ENCODE assay signal across 17 cellular contexts in the genomic region with DNA sequence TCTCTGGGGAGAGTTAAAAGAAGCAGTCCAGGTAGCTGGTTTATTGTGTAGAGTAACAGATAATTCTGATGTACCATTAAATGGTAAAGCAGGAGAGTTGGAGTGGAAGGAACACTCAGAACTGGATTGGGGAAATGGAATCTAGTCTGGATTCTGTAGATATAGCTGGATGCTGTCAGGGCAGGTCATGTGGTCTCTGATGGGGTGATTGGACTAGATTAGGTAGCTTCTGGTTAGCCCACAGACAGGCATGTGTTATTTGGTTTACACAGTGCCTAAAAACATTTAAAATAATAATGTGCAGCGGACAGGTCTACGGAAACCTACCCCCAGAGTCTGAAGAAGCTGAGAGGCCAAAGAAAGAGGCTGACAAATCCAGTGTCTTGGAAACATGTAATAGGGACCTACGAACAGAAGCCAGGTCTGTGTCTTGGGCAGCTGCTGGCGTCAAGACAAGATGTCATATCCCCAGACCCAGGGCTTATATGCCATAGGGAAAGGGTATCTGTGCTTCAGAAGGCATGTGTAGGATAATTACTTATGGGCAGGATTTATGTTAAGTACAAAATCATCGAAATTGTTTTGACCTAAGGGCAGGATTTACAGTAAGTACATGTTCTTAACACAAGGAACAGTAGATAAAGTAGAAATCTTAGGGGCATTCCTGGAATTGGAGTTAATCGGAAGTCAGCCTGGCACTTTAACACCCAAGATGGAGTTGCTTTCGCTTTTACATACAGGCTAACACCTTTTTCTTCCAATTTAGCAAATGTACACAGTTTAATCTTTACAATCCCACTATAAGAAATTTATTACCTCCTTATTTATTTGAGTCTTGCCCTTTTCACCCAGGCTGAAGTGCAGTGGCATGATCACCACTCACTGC. TPM values are rescaled to one million over a fixed set of nuclear protein-coding genes. Genes with fewer than 3 reads are reported as not detected.
DNase-seq lines count a peak whose midpoint lies in the region; ATAC-seq, FAIRE-seq and TF ChIP-seq lines count a peak whose summit lies in the region.
"Had no signal": no experiment of that assay in that cellular context is flagged by ENCODE, and none has a peak within 500 bp of the region (broad histone marks: within the 10 kb centered on the region; RNA-seq: fewer than 3 reads in every experiment).

No MANE protein-coding gene starts in this region.

- intact Hi-C loops in natural killer cell (cut with micrococcal nuclease) (no loop called here), tibial artery (cut with DNase I; ENCODE audit: low total_unique reads) (no loop called here)

- peaks cover 62 to 87% (median 86%) of the 10 kb centered on the region in 3 donors for H3K4me1 Mint-ChIP-seq in CD8-positive, alpha-beta memory T cell
- H3K4me1 Mint-ChIP-seq in astrocyte (ENCODE audit: low read depth, unreplicated experiment) (peaks cover 17% of the 10 kb centered on the region), natural killer cell (peaks cover 51 to 67% of the 10 kb centered on the region in 2 donors)
- H3K4me1 Mint-ChIP-seq in T-helper 2 cell treated with Interferon-gamma antibody and Interleukin-4, amounts not matched to agents 5 μg/mL and 100 μg/mL, for 36 hours (ENCODE audit: low read depth), result peaks cover 37% of the 10 kb centered on the region

- peak; percentile 56 to 62 (median 60) for ATAC-seq in natural killer cell

- no peak overlapping the region for H3K9ac ChIP-seq in astrocyte (ENCODE audit: low read length)

- no peak overlapping the region for H2AFZ ChIP-seq in astrocyte (ENCODE audit: low read depth, low read length)

- FAIRE-seq in astrocyte (lab: Jason Lieb, UNC), result no peak

- DNase-seq in CD8-positive, alpha-beta memory T cell, result no peak
- peak; percentile 87 for DNase-seq in OCI-M1 (lab: John Stamatoyannopoulos, UW)
- DNase-seq in astrocyte (ENCODE audit: low read depth), result no peak
- DNase-seq in natural killer cell, result no peak
- DNase-seq in hypothalamus (lab: John Stamatoyannopoulos, UW), result no peak
- DNase-seq in T-helper 2 cell treated with Interferon-gamma antibody and Interleukin-4, amounts not matched to agents 5 μg/mL and 100 μg/mL, for 36 hours (ENCODE audit: low spot score), result no peak
- no peak for DNase-seq in tibial artery
- no peak for DNase-seq in HK-2 (ENCODE audit: unreplicated experiment)
- DNase-seq: amniotic stem cell; effector CD4-positive, alpha-beta T cell; head of caudate nucleus; NCI-H1092; NCI-H526 treated with DMSO at 0.1 percent for 48 hours had no signal

- H3K4me3 ChIP-seq in CD8-positive, alpha-beta memory T cell (ENCODE audit: low read length), result peak overlapping the region; percentile 14
- H3K4me3 ChIP-seq in astrocyte (ENCODE audit: insufficient read depth, low read depth, low read length) (no peak overlapping the region), tibial artery (no peak overlapping the region)
- H3K4me3 ChIP-seq: SJSA1, suprapubic skin had no signal

- peak overlapping the region in 6 of 7 donors; percentile 14 to 84 (median 46) for H3K4me3 Mint-ChIP-seq in CD8-positive, alpha-beta memory T cell
- peak overlapping the region; percentile 64 for H3K4me3 Mint-ChIP-seq in astrocyte (ENCODE audit: unreplicated experiment)
- H3K4me3 Mint-ChIP-seq in natural killer cell, result peak overlapping the region; percentile 21
- H3K4me3 Mint-ChIP-seq in T-helper 2 cell treated with Interferon-gamma antibody and Interleukin-4, amounts not matched to agents 5 μg/mL and 100 μg/mL, for 36 hours, result no peak overlapping the region

- no peaks in the 10 kb centered on the region for H3K9me3 ChIP-seq in CD8-positive, alpha-beta memory T cell (ENCODE audit: low read length)
- no peaks in the 10 kb centered on the region for H3K9me3 ChIP-seq in astrocyte (ENCODE audit: insufficient read depth, low read depth, low read length)
- H3K9me3 ChIP-seq in tibial artery, result no peaks in the 10 kb centered on the region
- H3K9me3 ChIP-seq: SJSA1, suprapubic skin had no signal

- H3K4me2 ChIP-seq in astrocyte (ENCODE audit: low read length), result no peak overlapping the region

- no peaks in the 10 kb centered on the region for H3K27me3 Mint-ChIP-seq in CD8-positive, alpha-beta memory T cell
- no peaks in the 10 kb centered on the region for H3K27me3 Mint-ChIP-seq in astrocyte (ENCODE audit: low read depth, unreplicated experiment)
- no peaks in the 10 kb centered on the region for H3K27me3 Mint-ChIP-seq in natural killer cell (ENCODE audit: low read depth in 2 of 2)
- no peaks in the 10 kb centered on the region for H3K27me3 Mint-ChIP-seq in T-helper 2 cell treated with Interferon-gamma antibody and Interleukin-4, amounts not matched to agents 5 μg/mL and 100 μg/mL, for 36 hours (ENCODE audit: low read depth)

- POLR2A ChIA-PET in CD8-positive, alpha-beta memory T cell (lab: Charles Lee), result no interaction called here

- H3K27me3 ChIP-seq in CD8-positive, alpha-beta memory T cell (ENCODE audit: insufficient read depth, low read length, poor library complexity, severe bottlenecking), result no peaks in the 10 kb centered on the region
- no peaks in the 10 kb centered on the region for H3K27me3 ChIP-seq in astrocyte (ENCODE audit: insufficient read depth, low read length)
- no peaks in the 10 kb centered on the region for H3K27me3 ChIP-seq in tibial artery
- H3K27me3 ChIP-seq: SJSA1, suprapubic skin had no signal

- H4K20me1 ChIP-seq in astrocyte (ENCODE audit: insufficient read depth, low read length), result peaks cover 89% of the 10 kb centered on the region

- H3K27ac ChIP-seq in CD8-positive, alpha-beta memory T cell (ENCODE audit: low read depth, low read length), result no peak overlapping the region
- H3K27ac ChIP-seq in astrocyte (ENCODE audit: low read depth, low read length), result no peak overlapping the region
- H3K27ac ChIP-seq in tibial artery, result no peak overlapping the region
- H3K27ac ChIP-seq: SJSA1, suprapubic skin had no signal

- peaks cover under 1% of the 10 kb centered on the region for H3K36me3 ChIP-seq in CD8-positive, alpha-beta memory T cell (ENCODE audit: insufficient read depth, low read length)
- H3K36me3 ChIP-seq in astrocyte (ENCODE audit: insufficient read depth, low read length) (no peaks in the 10 kb centered on the region), tibial artery (no peaks in the 10 kb centered on the region)

- H3K9me3 Mint-ChIP-seq in CD8-positive, alpha-beta memory T cell, result no peaks in the 10 kb centered on the region
- H3K9me3 Mint-ChIP-seq in astrocyte (ENCODE audit: unreplicated experiment) (no peaks in the 10 kb centered on the region), natural killer cell (peaks cover 0 to 3% of the 10 kb centered on the region in 2 donors)
- no peaks in the 10 kb centered on the region for H3K9me3 Mint-ChIP-seq in T-helper 2 cell treated with Interferon-gamma antibody and Interleukin-4, amounts not matched to agents 5 μg/mL and 100 μg/mL, for 36 hours

- TF ChIP-seq CTCF in astrocyte (IDR thresholded peaks at IDR 0.05; ENCODE audit: insufficient read depth, low read depth, low read length) (no peak), natural killer cell (IDR thresholded peaks at IDR 0.05) (no peak), tibial artery (IDR thresholded peaks at IDR 0.05) (no peak)

- peaks cover 98% of the 10 kb centered on the region for H3K79me2 ChIP-seq in astrocyte (ENCODE audit: insufficient read depth, low read length)

- CTCF ChIA-PET in CD8-positive, alpha-beta memory T cell (lab: Charles Lee), result interaction anchor here (0.6 to 1.3 kb wide), 4 partner anchors 21 to 531 kb away, joined by 3 to 4 read pairs (median 3); partner anchors contain the start of gene COL1A1

- peak overlapping the region; percentile 8 to 93 (median 64) for H3K27ac Mint-ChIP-seq in CD8-positive, alpha-beta memory T cell
- H3K27ac Mint-ChIP-seq in astrocyte (ENCODE audit: unreplicated experiment) (peak overlapping the region; percentile 9), natural killer cell (peak overlapping the region; percentile 78 to 83)
- H3K27ac Mint-ChIP-seq in T-helper 2 cell treated with Interferon-gamma antibody and Interleukin-4, amounts not matched to agents 5 μg/mL and 100 μg/mL, for 36 hours, result no peak overlapping the region

- peaks cover 0 to 20% (median 1%) of the 10 kb centered on the region in 3 donors for H3K36me3 Mint-ChIP-seq in CD8-positive, alpha-beta memory T cell
- H3K36me3 Mint-ChIP-seq in astrocyte (ENCODE audit: low read depth, unreplicated experiment) (no peaks in the 10 kb centered on the region), natural killer cell (no peaks in the 10 kb centered on the region)
- peaks cover 15% of the 10 kb centered on the region for H3K36me3 Mint-ChIP-seq in T-helper 2 cell treated with Interferon-gamma antibody and Interleukin-4, amounts not matched to agents 5 μg/mL and 100 μg/mL, for 36 hours (ENCODE audit: low read depth)

- peaks cover 62% of the 10 kb centered on the region for H3K4me1 ChIP-seq in CD8-positive, alpha-beta memory T cell (ENCODE audit: insufficient read depth, low read length)
- no peaks in the 10 kb centered on the region for H3K4me1 ChIP-seq in astrocyte (ENCODE audit: insufficient read depth, low read length)
- H3K4me1 ChIP-seq in tibial artery, result peaks cover 0 to 93% (median 46%) of the 10 kb centered on the region in 4 donors

RNA-seq across cellular contexts. Expression of gene LUC7L3, which starts 12.4 kb away (rescaled TPM):
- total RNA-seq in CD8-positive, alpha-beta memory T cell, result 100 to 1,000 TPM; 113 to 120 TPM
- 72.5 TPM for polyA plus RNA-seq in CD8-positive, alpha-beta memory T cell
- total RNA-seq in astrocyte (85.1 and 93.0 TPM in 2 replicates), natural killer cell (100 to 1,000 TPM; 152 to 213 (median 196) TPM)

RNA-seq across cellular contexts. Expression of gene ANKRD40, which starts 24.1 kb away (rescaled TPM):
- total RNA-seq in CD8-positive, alpha-beta memory T cell, result 10 to 100 TPM; 48.2 to 48.5 TPM
- polyA plus RNA-seq in CD8-positive, alpha-beta memory T cell, result 6.6 TPM
- total RNA-seq in astrocyte (37.0 and 38.3 TPM in 2 replicates), natural killer cell (10 to 100 TPM; 22.1 to 32.0 (median 30.8) TPM)

RNA-seq across cellular contexts. Expression of gene ANKRD40CL, which starts 35.5 kb away (rescaled TPM):
- not detected for total RNA-seq in CD8-positive, alpha-beta memory T cell
- not detected for polyA plus RNA-seq in CD8-positive, alpha-beta memory T cell
- total RNA-seq in astrocyte (not detected in 2 replicates), natural killer cell (not detected)
- total RNA-seq: liver, posterior vena cava, SJSA1, suprapubic skin had no signal
- polyA plus RNA-seq: liver had no signal
